In the genomic region with DNA sequence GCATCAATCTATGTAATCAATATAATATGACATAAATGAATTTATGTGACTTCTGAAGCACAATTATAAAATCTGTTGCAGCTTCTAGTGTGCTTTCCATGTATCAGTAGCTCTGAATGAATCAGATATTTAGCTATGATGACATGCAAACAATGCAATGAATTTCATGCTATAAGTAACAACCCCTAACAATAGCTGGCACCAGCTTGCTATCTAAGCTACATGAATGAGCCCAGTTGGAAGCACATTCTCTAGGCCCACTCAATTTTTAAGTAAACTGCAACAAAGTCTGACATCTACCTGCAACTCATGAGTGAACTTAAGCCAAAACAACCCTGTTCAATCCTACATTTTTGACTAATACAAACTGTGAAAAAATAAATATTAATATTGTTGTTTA, we compare ENCODE assay signal across 28 cellular contexts.
"Had no signal": no experiment of that assay in that cellular context is flagged by ENCODE, and none has a peak within 500 bp of the region (broad histone marks: within the 10 kb centered on the region; RNA-seq: fewer than 3 reads in every experiment).

No MANE protein-coding gene starts in this region.

- H3K27ac Mint-ChIP-seq: stimulated activated effector memory CD8-positive, alpha-beta T cell treated with anti-CD3 and anti-CD28 coated beads, Interleukin-12 subunit alpha, Interleukin-12 subunit beta, amount 100 ng/mL, for 72 hours; stimulated activated memory B cell treated with anti-CD40 and anti-IgM and Interleukin-4, amounts not matched to agents 10 μg/mL and 1 μg/mL and 100 μg/mL, for 72 hours; stimulated activated naive B cell treated with anti-CD40 and anti-IgM and Interleukin-4, amounts not matched to agents 10 μg/mL and 1 μg/mL and 100 μg/mL, for 72 hours; stimulated activated naive CD8-positive, alpha-beta T cell treated with anti-CD3 and anti-CD28 coated beads, Interleukin-15, amount 100 ng/mL, for 72 hours; stimulated activated naive CD8-positive, alpha-beta T cell treated with anti-CD3 and anti-CD28 coated beads, Interleukin-15, Interleukin-2, amounts not matched to agents 100 ng/mL and 50 ng/mL, for 24 hours; type B pancreatic cell had no signal

- H3K27me3 ChIP-seq: stomach, suprapubic skin, testis, thyroid gland, tibial artery, tibial nerve, transverse colon, upper lobe of left lung, upper lobe of right lung, uterus, vagina had no signal

- H3K36me3 ChIP-seq: stomach, suprapubic skin, thoracic aorta, thyroid gland, tibial artery, tibial nerve, transverse colon, upper lobe of left lung, upper lobe of right lung, uterus, vagina had no signal

- H3K27ac ChIP-seq: stomach, suprapubic skin, testis, thoracic aorta, thyroid gland, tibial artery, tibial nerve, transverse colon, upper lobe of left lung, upper lobe of right lung, uterus, vagina had no signal

- H3K4me3 ChIP-seq: stomach, suprapubic skin, testis, thoracic aorta, thyroid gland, tibial artery, tibial nerve, transverse colon, upper lobe of left lung, upper lobe of right lung, uterus, vagina had no signal

- H3K4me3 Mint-ChIP-seq: stimulated activated effector memory CD8-positive, alpha-beta T cell treated with anti-CD3 and anti-CD28 coated beads, Interleukin-12 subunit alpha, Interleukin-12 subunit beta, amount 100 ng/mL, for 72 hours; stimulated activated memory B cell treated with anti-CD40 and anti-IgM and Interleukin-4, amounts not matched to agents 10 μg/mL and 1 μg/mL and 100 μg/mL, for 72 hours; stimulated activated naive B cell treated with anti-CD40 and anti-IgM and Interleukin-4, amounts not matched to agents 10 μg/mL and 1 μg/mL and 100 μg/mL, for 72 hours; stimulated activated naive CD8-positive, alpha-beta T cell treated with anti-CD3 and anti-CD28 coated beads, Interleukin-15, amount 100 ng/mL, for 72 hours; stimulated activated naive CD8-positive, alpha-beta T cell treated with anti-CD3 and anti-CD28 coated beads, Interleukin-15, Interleukin-2, amounts not matched to agents 100 ng/mL and 50 ng/mL, for 24 hours; type B pancreatic cell had no signal

- H3K4me1 ChIP-seq: stomach, suprapubic skin, testis, thyroid gland, tibial artery, tibial nerve, transverse colon, upper lobe of left lung, upper lobe of right lung, uterus, vagina had no signal

- DNase-seq: stimulated activated CD4-positive, alpha-beta T cell treated with anti-CD3 and anti-CD28 coated beads, Interleukin-2, amount 100 ng/mL, for 48 hours; stimulated activated CD4-positive, alpha-beta T cell treated with anti-CD3 and anti-CD28 coated beads, Interleukin-4, amount 100 ng/mL, for 1 hour; stimulated activated CD4-positive, alpha-beta T cell treated with anti-CD3 and anti-CD28 coated beads, Interleukin-4, amount 100 ng/mL, for 24 hours; stimulated activated CD4-positive, alpha-beta T cell treated with anti-CD3 and anti-CD28 coated beads, Interleukin-4, amount 100 ng/mL, for 4 hours; stimulated activated CD8-positive, alpha-beta memory T cell treated with anti-CD3 and anti-CD28 coated beads, Interleukin-4, amount 100 ng/mL, for 48 hours; stimulated activated naive B cell treated with anti-CD40 and anti-IgM and Interleukin-4, amounts not matched to agents 10 μg/mL and 1 μg/mL and 100 μg/mL, for 72 hours; stimulated activated naive CD4-positive, alpha-beta T cell; stimulated activated naive CD4-positive, alpha-beta T cell treated with Interleukin-2 at 50 U/mL for 16 hours; stimulated activated naive CD8-positive, alpha-beta T cell treated with anti-CD3 and anti-CD28 coated beads, Interleukin-15, amount 100 ng/mL, for 72 hours; stimulated activated naive CD8-positive, alpha-beta T cell treated with anti-CD3 and anti-CD28 coated beads, Interleukin-15, Interleukin-2, amounts not matched to agents 100 U/mL and 50 U/mL, for 24 hours; stomach; substantia nigra; testis; thyroid gland; tibial artery; transverse colon; trophoblast cell; upper lobe of left lung; upper lobe of right lung; uterus had no signal

- H3K9me3 Mint-ChIP-seq: type B pancreatic cell had no signal

- H3K27me3 Mint-ChIP-seq: stimulated activated memory B cell treated with anti-CD40 and anti-IgM and Interleukin-4, amounts not matched to agents 10 μg/mL and 1 μg/mL and 100 μg/mL, for 72 hours; stimulated activated naive B cell treated with anti-CD40 and anti-IgM and Interleukin-4, amounts not matched to agents 10 μg/mL and 1 μg/mL and 100 μg/mL, for 72 hours; stimulated activated naive CD8-positive, alpha-beta T cell treated with anti-CD3 and anti-CD28 coated beads, Interleukin-15, amount 100 ng/mL, for 72 hours; stimulated activated naive CD8-positive, alpha-beta T cell treated with anti-CD3 and anti-CD28 coated beads, Interleukin-15, Interleukin-2, amounts not matched to agents 100 ng/mL and 50 ng/mL, for 24 hours had no signal

- H3K4me1 Mint-ChIP-seq: stimulated activated effector memory CD8-positive, alpha-beta T cell treated with anti-CD3 and anti-CD28 coated beads, Interleukin-12 subunit alpha, Interleukin-12 subunit beta, amount 100 ng/mL, for 72 hours; stimulated activated memory B cell treated with anti-CD40 and anti-IgM and Interleukin-4, amounts not matched to agents 10 μg/mL and 1 μg/mL and 100 μg/mL, for 72 hours; stimulated activated naive B cell treated with anti-CD40 and anti-IgM and Interleukin-4, amounts not matched to agents 10 μg/mL and 1 μg/mL and 100 μg/mL, for 72 hours; stimulated activated naive CD8-positive, alpha-beta T cell treated with anti-CD3 and anti-CD28 coated beads, Interleukin-15, amount 100 ng/mL, for 72 hours had no signal

- H3K36me3 Mint-ChIP-seq: stimulated activated effector memory CD8-positive, alpha-beta T cell treated with anti-CD3 and anti-CD28 coated beads, Interleukin-12 subunit alpha, Interleukin-12 subunit beta, amount 100 ng/mL, for 72 hours; stimulated activated memory B cell treated with anti-CD40 and anti-IgM and Interleukin-4, amounts not matched to agents 10 μg/mL and 1 μg/mL and 100 μg/mL, for 72 hours; stimulated activated naive B cell treated with anti-CD40 and anti-IgM and Interleukin-4, amounts not matched to agents 10 μg/mL and 1 μg/mL and 100 μg/mL, for 72 hours; type B pancreatic cell had no signal
